27 cellular contexts compared by ENCODE assay signal in genomic region chr13:58455094-58455493, GRCh38.
"Had no signal": no experiment of that assay in that cellular context is flagged by ENCODE, and none has a peak within 500 bp of the region (broad histone marks: within the 10 kb centered on the region; RNA-seq: fewer than 3 reads in every experiment).

No MANE protein-coding gene starts in this region.

- H3K27ac ChIP-seq: colonic mucosa, coronary artery, dorsolateral prefrontal cortex, epithelial cell of prostate, esophagus muscularis mucosa, esophagus squamous epithelium, foreskin keratinocyte, gastrocnemius medialis, gastroesophageal sphincter, heart right ventricle, hepatocyte had no signal

- H3K27me3 Mint-ChIP-seq: dendritic cell treated with granulocyte-macrophage colony-stimulating factor and Interleukin-4, amounts not matched to agents 40 ng/mL and 50 ng/mL, for 4 days; effector memory CD8-positive, alpha-beta T cell had no signal

- FAIRE-seq: colon, endothelial cell of umbilical vein, frontal cortex had no signal

- H3K36me3 ChIP-seq: colonic mucosa, esophagus muscularis mucosa, esophagus squamous epithelium, gastrocnemius medialis, gastroesophageal sphincter, heart right ventricle had no signal

- H3K9me3 ChIP-seq: colonic mucosa, esophagus squamous epithelium, gastrocnemius medialis had no signal

- DNase-seq: colonic mucosa; cortex of kidney; dermis blood vessel endothelial cell; dorsolateral prefrontal cortex; effector CD4-positive, alpha-beta T cell; effector CD8-positive, alpha-beta T cell; effector memory CD4-positive, alpha-beta T cell; effector memory CD8-positive, alpha-beta T cell; erythroblast; esophagus squamous epithelium; foreskin fibroblast; foreskin keratinocyte; foreskin melanocyte; gastrocnemius medialis; glutamatergic neuron; head of caudate nucleus; heart right ventricle had no signal

- H3K27me3 ChIP-seq: colonic mucosa, esophagus muscularis mucosa, esophagus squamous epithelium, foreskin keratinocyte, gastrocnemius medialis, gastroesophageal sphincter, heart right ventricle, hepatocyte had no signal

- H3K27ac Mint-ChIP-seq: dendritic cell treated with granulocyte-macrophage colony-stimulating factor and Interleukin-4, amounts not matched to agents 40 ng/mL and 50 ng/mL, for 4 days; effector memory CD8-positive, alpha-beta T cell had no signal

- H3K4me3 Mint-ChIP-seq: dendritic cell treated with granulocyte-macrophage colony-stimulating factor and Interleukin-4, amounts not matched to agents 40 ng/mL and 50 ng/mL, for 4 days; effector memory CD8-positive, alpha-beta T cell had no signal

- H3K4me3 ChIP-seq: colonic mucosa, coronary artery, dorsolateral prefrontal cortex, esophagus muscularis mucosa, esophagus squamous epithelium, gastrocnemius medialis, gastroesophageal sphincter, heart right ventricle, hepatocyte had no signal

- H3K4me2 ChIP-seq: hepatocyte had no signal

- ATAC-seq: effector memory CD8-positive, alpha-beta T cell; esophagus mucosa; foreskin keratinocyte; gastrocnemius medialis; gastroesophageal sphincter; heart right ventricle had no signal

- H3K4me1 ChIP-seq: colonic mucosa, esophagus muscularis mucosa, esophagus squamous epithelium, foreskin keratinocyte, gastrocnemius medialis, gastroesophageal sphincter, heart right ventricle had no signal

- H2AFZ ChIP-seq: hepatocyte had no signal

- H3K79me2 ChIP-seq: hepatocyte had no signal
